In the genomic region with DNA sequence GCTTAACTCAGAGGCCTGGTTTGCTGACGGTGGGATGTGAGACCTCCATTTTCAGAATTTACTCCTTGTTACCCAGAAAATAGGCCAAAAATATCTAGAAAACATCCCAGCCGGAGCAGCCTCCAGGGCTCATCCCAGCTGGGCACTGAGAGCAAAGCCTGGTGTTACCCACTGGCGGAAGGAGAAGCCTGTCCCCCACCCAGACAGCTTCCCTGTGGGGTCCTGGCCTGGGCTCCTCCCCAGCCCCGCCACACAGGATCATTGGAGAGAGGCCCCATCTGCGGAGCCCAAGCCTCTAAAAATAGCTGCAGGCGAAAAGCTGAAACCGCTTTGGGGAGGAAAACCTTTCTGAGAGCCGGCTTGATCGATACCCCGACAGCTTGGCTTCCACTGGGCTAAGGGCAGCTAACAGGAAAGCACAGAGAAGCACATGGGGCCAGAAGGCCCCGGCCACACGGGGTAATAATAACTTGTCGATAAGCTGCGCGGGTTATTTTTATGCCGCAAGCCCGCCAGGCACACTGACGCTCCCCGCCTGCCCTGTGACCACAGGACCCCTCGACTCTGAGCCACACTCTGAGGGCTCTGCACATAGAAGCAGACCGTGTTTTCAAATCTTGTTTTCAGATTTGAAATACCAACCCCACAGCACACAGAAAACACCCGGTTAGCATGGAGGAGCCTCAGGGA, we compare ENCODE assay signal across 21 cellular contexts.
"Had no signal": no experiment of that assay in that cellular context is flagged by ENCODE, and none has a peak within 500 bp of the region (broad histone marks: within the 10 kb centered on the region; RNA-seq: fewer than 3 reads in every experiment).

No MANE protein-coding gene starts in this region.

- H3K4me1 ChIP-seq: ascending aorta, esophagus squamous epithelium, gastrocnemius medialis, pancreas, right lobe of liver, stomach, suprapubic skin, transverse colon had no signal

- H3K4me1 Mint-ChIP-seq: natural killer cell had no signal

- H3K9me3 Mint-ChIP-seq: activated CD4-positive, alpha-beta memory T cell treated with anti-CD3 and anti-CD28 coated beads for 36 hours; activated naive CD4-positive, alpha-beta T cell treated with anti-CD3 and anti-CD28 coated beads, Interleukin-2, amount 50 U/mL, for 72 hours; activated T-helper 17 cell treated with anti-CD3 and anti-CD28 coated beads, Interleukin-2, amount 50 U/mL, for 72 hours; natural killer cell; T-helper 1 cell treated with Interleukin-12 subunit alpha and Interleukin-12 subunit beta and Interleukin-4 antibody, amounts not matched to agents 30 μg/mL and 1 μg/mL, for 36 hours had no signal

- H3K27ac Mint-ChIP-seq: activated CD4-positive, alpha-beta memory T cell treated with anti-CD3 and anti-CD28 coated beads for 36 hours; activated naive CD4-positive, alpha-beta T cell treated with anti-CD3 and anti-CD28 coated beads, Interleukin-2, amount 50 U/mL, for 72 hours; activated T-helper 17 cell treated with anti-CD3 and anti-CD28 coated beads, Interleukin-2, amount 50 U/mL, for 72 hours; natural killer cell; stimulated activated memory B cell treated with anti-CD40 and anti-IgM and Interleukin-4, amounts not matched to agents 10 μg/mL and 1 μg/mL and 100 μg/mL, for 72 hours; T-helper 1 cell treated with Interleukin-12 subunit alpha and Interleukin-12 subunit beta and Interleukin-4 antibody, amounts not matched to agents 30 μg/mL and 1 μg/mL, for 36 hours had no signal

- H3K27me3 ChIP-seq: ascending aorta, esophagus squamous epithelium, gastrocnemius medialis, pancreas, right lobe of liver, stomach, suprapubic skin, transverse colon had no signal

- DNase-seq: activated CD4-positive, alpha-beta memory T cell treated with anti-CD3 and anti-CD28 coated beads for 36 hours; activated CD4-positive, alpha-beta T cell treated with anti-CD3 and anti-CD28 coated beads for 48 hours; activated T-cell treated with anti-CD3 and anti-CD28 coated beads for 4 hours; brain microvascular endothelial cell; central memory CD4-positive, alpha-beta T cell; effector memory CD4-positive, alpha-beta T cell; esophagus squamous epithelium; gastrocnemius medialis; midbrain; natural killer cell; small intestine; stomach; transverse colon had no signal

- H3K9me3 ChIP-seq: ascending aorta, esophagus squamous epithelium, gastrocnemius medialis, pancreas, right lobe of liver, stomach, suprapubic skin, transverse colon had no signal

- H3K4me3 Mint-ChIP-seq: activated CD4-positive, alpha-beta memory T cell treated with anti-CD3 and anti-CD28 coated beads for 36 hours; activated T-helper 17 cell treated with anti-CD3 and anti-CD28 coated beads, Interleukin-2, amount 50 U/mL, for 72 hours; natural killer cell; stimulated activated memory B cell treated with anti-CD40 and anti-IgM and Interleukin-4, amounts not matched to agents 10 μg/mL and 1 μg/mL and 100 μg/mL, for 72 hours; T-helper 1 cell treated with Interleukin-12 subunit alpha and Interleukin-12 subunit beta and Interleukin-4 antibody, amounts not matched to agents 30 μg/mL and 1 μg/mL, for 36 hours had no signal

- ATAC-seq: activated naive CD4-positive, alpha-beta T cell treated with anti-CD3 and anti-CD28 coated beads, Interleukin-2, amount 50 U/mL, for 72 hours; activated T-helper 17 cell treated with anti-CD3 and anti-CD28 coated beads, Interleukin-2, amount 50 U/mL, for 72 hours; gastrocnemius medialis; natural killer cell; pancreas; right lobe of liver; stimulated activated memory B cell treated with anti-CD40 and anti-IgM and Interleukin-4, amounts not matched to agents 10 μg/mL and 1 μg/mL and 100 μg/mL, for 72 hours had no signal

- H3K36me3 Mint-ChIP-seq: activated CD4-positive, alpha-beta memory T cell treated with anti-CD3 and anti-CD28 coated beads for 36 hours; activated naive CD4-positive, alpha-beta T cell treated with anti-CD3 and anti-CD28 coated beads, Interleukin-2, amount 50 U/mL, for 72 hours; natural killer cell; stimulated activated memory B cell treated with anti-CD40 and anti-IgM and Interleukin-4, amounts not matched to agents 10 μg/mL and 1 μg/mL and 100 μg/mL, for 72 hours had no signal

- H3K27ac ChIP-seq: ascending aorta, brain microvascular endothelial cell, esophagus squamous epithelium, gastrocnemius medialis, pancreas, right lobe of liver, stomach, suprapubic skin, transverse colon had no signal
